In the genomic region with DNA sequence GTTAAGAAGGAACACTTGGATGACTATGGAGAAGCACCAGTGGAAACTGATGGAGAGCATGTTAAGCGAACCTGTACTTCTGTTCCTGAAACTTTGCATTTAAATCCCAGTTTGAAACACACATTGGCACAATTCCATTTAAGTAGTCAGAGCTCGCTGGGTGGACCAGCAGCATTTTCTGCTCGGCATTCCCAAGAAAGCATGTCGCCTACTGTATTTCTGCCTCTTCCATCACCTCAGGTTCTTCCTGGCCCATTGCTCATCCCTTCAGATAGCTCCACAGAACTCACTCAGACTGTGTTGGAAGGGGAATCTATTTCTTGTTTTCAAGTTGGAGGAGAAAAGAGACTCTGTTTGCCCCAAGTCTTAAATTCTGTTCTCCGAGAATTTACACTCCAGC, we compare ENCODE assay signal across 13 cellular contexts. TPM values are rescaled to one million over a fixed set of nuclear protein-coding genes. Genes with fewer than 3 reads are reported as not detected.
DNase-seq lines count a peak whose midpoint lies in the region; ATAC-seq, FAIRE-seq and TF ChIP-seq lines count a peak whose summit lies in the region.
"Had no signal": no experiment of that assay in that cellular context is flagged by ENCODE, and none has a peak within 500 bp of the region (broad histone marks: within the 10 kb centered on the region; RNA-seq: fewer than 3 reads in every experiment).

No MANE protein-coding gene starts in this region.

- FAIRE-seq in GM12891 (lab: Jason Lieb, UNC), result no peak

- CTCF ChIA-PET in Panc1 (lab: Charles Lee), result no interaction called here

- no peak overlapping the region for H2BK120ac ChIP-seq in trophoblast cell (ENCODE audit: insufficient read depth, low read length, poor library complexity)

- H3K23ac ChIP-seq in trophoblast cell (ENCODE audit: low read length), result no peak overlapping the region

- H3K18ac ChIP-seq in trophoblast cell (ENCODE audit: low read length), result no peak overlapping the region

- in situ Hi-C loops in Panc1 (cut with HindIII; ENCODE audit: low pct_unique_long_range_greater_than_20kb, low sequenced_read_pairs), result no loop called here

- H3K27ac ChIP-seq in Panc1 (ENCODE audit: low read length) (peak overlapping the region; percentile 93; the same call in 1 of the 2 replicates), trophoblast cell (ENCODE audit: low read depth, low read length) (no peak overlapping the region)
- H3K27ac ChIP-seq: upper lobe of left lung had no signal

- no peak overlapping the region for H4K12ac ChIP-seq in trophoblast cell (ENCODE audit: low read depth, low read length)

- H3K4me3 ChIP-seq in Panc1 (ENCODE audit: low read depth in 2 of 2, low read length in 2 of 2) (no peak overlapping the region; a peak in 1 of 4 replicates), trophoblast cell (ENCODE audit: low read depth, low read length) (no peak overlapping the region)

- TF ChIP-seq POLR2A in GM12891 (IDR thresholded peaks at IDR 0.05; ENCODE audit: low read depth, low read length), result no peak

- no peak overlapping the region for H4K91ac ChIP-seq in trophoblast cell (ENCODE audit: low read depth, low read length)

- no peak overlapping the region for H2BK12ac ChIP-seq in trophoblast cell (ENCODE audit: low read length)

- POLR2A ChIA-PET in Panc1 (lab: Charles Lee), result no interaction called here

- DNase-seq in ELR (ENCODE audit: low read depth) (peak; percentile 10), Panc1 (ENCODE audit: low read depth, low spot score) (no peak), glomerular visceral epithelial cell (ENCODE audit: extremely low spot score) (peak; percentile 16), trophoblast cell (peak in 1 of 2 donors; percentile 11), RKO (ENCODE audit: low spot score) (no peak), GM12891 (ENCODE audit: insufficient read length, low spot score) (no peak), NCI-H146 treated with DMSO at 0.1 percent for 48 hours (lab: John Stamatoyannopoulos, UW; ENCODE audit: unreplicated experiment) (no peak)
- DNase-seq: activated CD8-positive, alpha-beta memory T cell treated with anti-CD3 and anti-CD28 coated beads, Interleukin-2, amount 50 U/mL, for 4 hours; amygdala; NCI-H1092; NK-92 treated with Interleukin-12 subunit alpha and Interleukin-12 subunit beta, amount 100 ng/mL, for 24 hours; retina; upper lobe of left lung had no signal

- peak overlapping the region; percentile 98 for H3K4ac ChIP-seq in trophoblast cell (ENCODE audit: low read depth, low read length)

- no peak for ATAC-seq in Panc1

- H3K79me1 ChIP-seq in trophoblast cell (ENCODE audit: low read length), result peaks cover 27% of the 10 kb centered on the region

- H3K9me3 ChIP-seq in Panc1 (ENCODE audit: control insufficient read depth, insufficient read depth, low read depth, low read length) (no peaks in the 10 kb centered on the region), trophoblast cell (ENCODE audit: insufficient read depth, low read depth, low read length) (no peaks in the 10 kb centered on the region)
- H3K9me3 ChIP-seq: upper lobe of left lung had no signal

- no peak overlapping the region for H2BK5ac ChIP-seq in trophoblast cell (ENCODE audit: low read depth, low read length, poor library complexity)

- no peak overlapping the region for H3K14ac ChIP-seq in trophoblast cell (ENCODE audit: low read length)

- H3K36me3 ChIP-seq in Panc1 (ENCODE audit: control insufficient read depth, insufficient read depth, low read length) (peaks cover 6% of the 10 kb centered on the region; the same call in 1 of the 2 replicates), trophoblast cell (ENCODE audit: control insufficient read depth in 1 of 2, insufficient read depth in 2 of 2, low read length in 2 of 2) (peaks cover 22 to 24% of the 10 kb centered on the region in 2 experiments)

- BruUV-seq in Panc1 (replicated peaks; lab: Mats Ljungman, UMichigan), result no TSS peak

- H4K8ac ChIP-seq in trophoblast cell (ENCODE audit: low read depth, low read length), result no peak overlapping the region

- H3K27me3 ChIP-seq in Panc1 (ENCODE audit: control insufficient read depth, insufficient read depth, low read length) (no peaks in the 10 kb centered on the region), trophoblast cell (ENCODE audit: insufficient read depth, low read length) (no peaks in the 10 kb centered on the region)
- H3K27me3 ChIP-seq: upper lobe of left lung had no signal

- no peak overlapping the region for H3K9ac ChIP-seq in trophoblast cell (ENCODE audit: low read length)

- no peak for TF ChIP-seq CTCF in Panc1 (IDR thresholded peaks at IDR 0.05)

- H3K4me1 ChIP-seq in Panc1 (ENCODE audit: control insufficient read depth, insufficient read depth, low read length) (peaks cover 26% of the 10 kb centered on the region), trophoblast cell (ENCODE audit: control insufficient read depth in 1 of 2, insufficient read depth in 2 of 2, low read length in 2 of 2) (peaks cover 15 to 25% of the 10 kb centered on the region in 2 experiments)

- no peak overlapping the region for H2AK5ac ChIP-seq in trophoblast cell (ENCODE audit: low read length)

- intact Hi-C loops in Panc1 (cut with micrococcal nuclease; ENCODE audit: unreplicated experiment), result no loop called here

- H3K4me2 ChIP-seq in trophoblast cell (ENCODE audit: low read length), result peak overlapping the region; percentile 59

- WGBS in trophoblast cell (ENCODE audit: extremely low coverage, insufficient coverage, insufficient read length), result no CpG with 5 or more reads among the region's 5 CpGs

- H3K79me2 ChIP-seq in trophoblast cell (ENCODE audit: control insufficient read depth, insufficient read depth, low read length, poor library complexity), result peaks cover 34% of the 10 kb centered on the region

- H2AFZ ChIP-seq in trophoblast cell (ENCODE audit: insufficient read depth, low read length, poor library complexity), result no peak overlapping the region

TF ChIP-seq in GM12891, 5 proteins besides CTCF, POLR2A, EP300 and RAD21:
- TF ChIP-seq TAF1 (IDR thresholded peaks at IDR 0.05; ENCODE audit: low read depth, low read length) (no peak), PAX5 (IDR thresholded peaks at IDR 0.05; ENCODE audit: insufficient read depth, low read length, severe bottlenecking) (no peak), POLR2AphosphoS5 (IDR thresholded peaks at IDR 0.05; ENCODE audit: low read depth, low read length) (no peak)

RNA-seq across cellular contexts. Expression of a gene that starts 3.0 kb away (rescaled TPM):
- 94.2 TPM for total RNA-seq in Panc1 (2021; ENCODE audit: unreplicated experiment)
- polyA plus RNA-seq in Panc1 (2012; ENCODE audit: insufficient read length), result 23.3 TPM
- polyA plus RNA-seq in trophoblast cell (2013), result 90.2 and 92.2 TPM in 2 replicates
- polyA plus RNA-seq in GM12891 (2012; ENCODE audit: low read depth, missing spikeins), result 4.0 TPM

RNA-seq across cellular contexts. Expression of a gene that starts 58.2 kb away (rescaled TPM):
- total RNA-seq in Panc1 (2021; ENCODE audit: unreplicated experiment), result 1.9 TPM
- polyA plus RNA-seq in Panc1 (2012; ENCODE audit: insufficient read length), result 2.2 TPM
- polyA plus RNA-seq in trophoblast cell (2013), result 0.27 and 0.35 TPM in 2 replicates
- polyA plus RNA-seq in GM12891 (2012; ENCODE audit: low read depth, missing spikeins), result 0.22 TPM

Comparison
In these comparisons a context has a peak if more than half of its experiments do, and no peak if none do; other contexts are left out.
1. DNase-seq: peak in ELR (single experiment) and glomerular visceral epithelial cell (single experiment); none in Panc1 (single experiment), RKO (single experiment), GM12891 (single experiment) and NCI-H146 treated with DMSO at 0.1 percent for 48 hours (single experiment).